Comparison of ENCODE assay signal across 28 cellular contexts in the genomic region with DNA sequence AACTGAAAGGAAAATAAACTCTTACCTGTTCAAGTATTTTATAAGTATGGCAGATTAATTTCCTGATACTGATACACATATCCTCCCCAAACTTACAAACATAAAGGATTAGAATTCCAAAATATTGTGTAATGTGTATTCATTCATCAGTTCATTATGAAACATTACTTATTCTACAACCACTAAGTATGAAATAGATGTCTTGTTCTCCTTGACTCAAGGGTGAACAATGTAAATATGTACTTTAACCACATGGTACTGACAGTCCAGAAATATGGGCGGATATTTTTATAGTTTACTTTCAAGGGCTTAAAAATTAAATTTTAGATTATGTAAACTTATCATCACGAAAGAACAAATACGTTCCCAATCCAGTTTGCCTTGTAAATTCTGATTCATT.
"Had no signal": no experiment of that assay in that cellular context is flagged by ENCODE, and none has a peak within 500 bp of the region (broad histone marks: within the 10 kb centered on the region; RNA-seq: fewer than 3 reads in every experiment).

No MANE protein-coding gene starts in this region.

- ATAC-seq: activated CD8-positive, alpha-beta T cell treated with anti-CD3 and anti-CD28 coated beads, Interleukin-2, amount 10 ng/mL, durations not matched to agents 7 days and 5 days; activated naive CD8-positive, alpha-beta T cell treated with anti-CD3 and anti-CD28 coated beads, Interleukin-2, amount 50 U/mL, for 24 hours; mucosa of descending colon; right lobe of liver; stimulated activated effector memory CD8-positive, alpha-beta T cell treated with anti-CD3 and anti-CD28 coated beads, Interleukin-12 subunit alpha, Interleukin-12 subunit beta, amount 100 ng/mL, for 72 hours; stimulated activated naive CD8-positive, alpha-beta T cell treated with anti-CD3 and anti-CD28 coated beads, Interleukin-15, amount 100 ng/mL, for 72 hours had no signal

- H3K27ac Mint-ChIP-seq: activated CD8-positive, alpha-beta T cell treated with anti-CD3 and anti-CD28 coated beads, Interleukin-2, amount 10 ng/mL, durations not matched to agents 7 days and 5 days; activated naive CD8-positive, alpha-beta T cell treated with anti-CD3 and anti-CD28 coated beads, Interleukin-2, amount 50 U/mL, for 24 hours; activated T-helper 1 cell treated with anti-CD3 and anti-CD28 coated beads, Interleukin-12 subunit alpha, Interleukin-12 subunit beta, Interleukin-2, Interleukin-4 antibody, amounts not matched to agents 30 ng/mL and 10 ng/mL and 1 ng/mL, durations not matched to agents 14 hours and 24 hours and 36 hours; nephron progenitor cell; stimulated activated effector memory CD8-positive, alpha-beta T cell treated with anti-CD3 and anti-CD28 coated beads, Interleukin-12 subunit alpha, Interleukin-12 subunit beta, amount 100 ng/mL, for 72 hours; stimulated activated naive CD8-positive, alpha-beta T cell treated with anti-CD3 and anti-CD28 coated beads, Interleukin-15, amount 100 ng/mL, for 72 hours had no signal

- H3K4me3 Mint-ChIP-seq: activated CD8-positive, alpha-beta T cell treated with anti-CD3 and anti-CD28 coated beads, Interleukin-2, amount 10 ng/mL, durations not matched to agents 7 days and 5 days; activated naive CD8-positive, alpha-beta T cell treated with anti-CD3 and anti-CD28 coated beads, Interleukin-2, amount 50 U/mL, for 24 hours; activated T-helper 1 cell treated with anti-CD3 and anti-CD28 coated beads, Interleukin-12 subunit alpha, Interleukin-12 subunit beta, Interleukin-2, Interleukin-4 antibody, amounts not matched to agents 30 ng/mL and 10 ng/mL and 1 ng/mL, durations not matched to agents 14 hours and 24 hours and 36 hours; nephron progenitor cell; stimulated activated effector memory CD8-positive, alpha-beta T cell treated with anti-CD3 and anti-CD28 coated beads, Interleukin-12 subunit alpha, Interleukin-12 subunit beta, amount 100 ng/mL, for 72 hours; stimulated activated naive CD8-positive, alpha-beta T cell treated with anti-CD3 and anti-CD28 coated beads, Interleukin-15, amount 100 ng/mL, for 72 hours had no signal

- H3K4me1 ChIP-seq: ascending aorta, esophagus squamous epithelium, parathyroid adenoma, right lobe of liver, tibial nerve had no signal

- H3K27me3 Mint-ChIP-seq: activated naive CD8-positive, alpha-beta T cell treated with anti-CD3 and anti-CD28 coated beads, Interleukin-2, amount 50 U/mL, for 24 hours; stimulated activated naive CD8-positive, alpha-beta T cell treated with anti-CD3 and anti-CD28 coated beads, Interleukin-15, amount 100 ng/mL, for 72 hours had no signal

- FAIRE-seq: TTC549, urothelium cell line had no signal

- H3K36me3 ChIP-seq: ascending aorta, esophagus squamous epithelium, right lobe of liver, tibial nerve, WERI-Rb-1 had no signal

- H3K9me3 Mint-ChIP-seq: activated T-helper 1 cell treated with anti-CD3 and anti-CD28 coated beads, Interleukin-12 subunit alpha, Interleukin-12 subunit beta, Interleukin-2, Interleukin-4 antibody, amounts not matched to agents 30 ng/mL and 10 ng/mL and 1 ng/mL, durations not matched to agents 14 hours and 24 hours and 36 hours had no signal

- H3K4me1 Mint-ChIP-seq: activated naive CD8-positive, alpha-beta T cell treated with anti-CD3 and anti-CD28 coated beads, Interleukin-2, amount 50 U/mL, for 24 hours; nephron progenitor cell; stimulated activated effector memory CD8-positive, alpha-beta T cell treated with anti-CD3 and anti-CD28 coated beads, Interleukin-12 subunit alpha, Interleukin-12 subunit beta, amount 100 ng/mL, for 72 hours; stimulated activated naive CD8-positive, alpha-beta T cell treated with anti-CD3 and anti-CD28 coated beads, Interleukin-15, amount 100 ng/mL, for 72 hours had no signal

- DNase-seq: activated CD4-positive, alpha-beta T cell treated with anti-CD3 and anti-CD28 coated beads for 1 hour; activated CD4-positive, alpha-beta T cell treated with anti-CD3 and anti-CD28 coated beads, Interleukin-2, amount 50 U/mL, for 1 hour; activated CD8-positive, alpha-beta T cell treated with anti-CD3 and anti-CD28 coated beads, Interleukin-2, amount 10 ng/mL, durations not matched to agents 7 days and 5 days; activated gamma-delta T cell; activated naive CD4-positive, alpha-beta T cell treated with anti-CD3 and anti-CD28 coated beads, Interleukin-2, amount 50 U/mL, for 16 hours; activated naive CD8-positive, alpha-beta T cell treated with anti-CD3 and anti-CD28 coated beads, Interleukin-2, amount 50 U/mL, for 24 hours; esophagus squamous epithelium; foreskin melanocyte; glutamatergic neuron; hippocampal formation; mesendoderm; mucosa of descending colon; nephron progenitor cell; nucleus accumbens; right lobe of liver; stimulated activated CD4-positive, alpha-beta T cell treated with anti-CD3 and anti-CD28 coated beads, Interleukin-2, amount 100 ng/mL, for 24 hours; stimulated activated naive CD8-positive, alpha-beta T cell treated with anti-CD3 and anti-CD28 coated beads, Interleukin-15, amount 100 ng/mL, for 72 hours; T-helper 1 cell; WERI-Rb-1 had no signal

- H3K36me3 Mint-ChIP-seq: stimulated activated effector memory CD8-positive, alpha-beta T cell treated with anti-CD3 and anti-CD28 coated beads, Interleukin-12 subunit alpha, Interleukin-12 subunit beta, amount 100 ng/mL, for 72 hours had no signal

- H3K27me3 ChIP-seq: ascending aorta, esophagus squamous epithelium, right lobe of liver, tibial nerve had no signal

- H3K27ac ChIP-seq: ascending aorta, coronary artery, esophagus squamous epithelium, parathyroid adenoma, right lobe of liver, skin epidermis, tibial nerve, WERI-Rb-1 had no signal

- H3K4me3 ChIP-seq: ascending aorta, coronary artery, esophagus squamous epithelium, mucosa of descending colon, right lobe of liver, skin epidermis, tibial nerve had no signal

- H3K9me3 ChIP-seq: ascending aorta, mucosa of descending colon, right lobe of liver, tibial nerve had no signal
